22 cellular contexts compared by ENCODE assay signal in the genomic region with DNA sequence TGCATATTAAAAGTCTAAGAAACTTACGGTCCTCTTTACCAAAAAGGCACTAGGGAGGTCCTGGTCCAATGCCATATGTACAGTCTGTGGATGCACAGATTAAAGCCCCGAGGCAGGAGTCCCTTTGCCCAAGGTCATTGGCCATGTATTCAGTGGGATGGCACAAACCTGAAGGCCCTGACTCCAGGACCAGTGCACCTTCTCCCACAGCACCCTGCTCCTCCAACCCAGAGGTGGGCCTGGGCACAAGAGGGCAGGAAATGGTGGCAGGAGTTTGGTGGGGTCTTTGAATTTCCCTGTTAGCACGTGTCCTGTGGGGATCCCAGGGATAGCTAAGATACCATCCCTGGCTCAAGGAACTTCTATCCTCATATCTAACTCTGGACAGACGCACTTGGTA. TPM values are rescaled to one million over a fixed set of nuclear protein-coding genes. Genes with fewer than 3 reads are reported as not detected.
"Had no signal": no experiment of that assay in that cellular context is flagged by ENCODE, and none has a peak within 500 bp of the region (broad histone marks: within the 10 kb centered on the region; RNA-seq: fewer than 3 reads in every experiment).

No MANE protein-coding gene starts in this region.

- H3K27me3 ChIP-seq: ovary, right lobe of liver, vagina had no signal

- H3K27ac Mint-ChIP-seq: effector memory CD8-positive, alpha-beta T cell; naive thymus-derived CD4-positive, alpha-beta T cell; nephron progenitor cell; stimulated activated memory B cell treated with anti-CD40 and anti-IgM and Interleukin-4, amounts not matched to agents 10 μg/mL and 1 μg/mL and 100 μg/mL, for 72 hours; stimulated activated naive CD8-positive, alpha-beta T cell treated with anti-CD3 and anti-CD28 coated beads, Interleukin-15, Interleukin-2, amounts not matched to agents 100 ng/mL and 50 ng/mL, for 24 hours had no signal

- H3K9me3 Mint-ChIP-seq: effector memory CD8-positive, alpha-beta T cell; naive thymus-derived CD4-positive, alpha-beta T cell; nephron progenitor cell; stimulated activated memory B cell treated with anti-CD40 and anti-IgM and Interleukin-4, amounts not matched to agents 10 μg/mL and 1 μg/mL and 100 μg/mL, for 72 hours; stimulated activated naive CD8-positive, alpha-beta T cell treated with anti-CD3 and anti-CD28 coated beads, Interleukin-15, Interleukin-2, amounts not matched to agents 100 ng/mL and 50 ng/mL, for 24 hours had no signal

- H3K9me3 ChIP-seq: esophagus muscularis mucosa, gastroesophageal sphincter, ovary, prostate gland, right lobe of liver, tibial artery, vagina had no signal

- H3K36me3 ChIP-seq: esophagus muscularis mucosa, gastroesophageal sphincter, ovary, prostate gland, right lobe of liver, tibial artery, upper lobe of left lung, vagina had no signal

- H3K4me3 Mint-ChIP-seq: effector memory CD8-positive, alpha-beta T cell; stimulated activated memory B cell treated with anti-CD40 and anti-IgM and Interleukin-4, amounts not matched to agents 10 μg/mL and 1 μg/mL and 100 μg/mL, for 72 hours; stimulated activated naive CD8-positive, alpha-beta T cell treated with anti-CD3 and anti-CD28 coated beads, Interleukin-15, Interleukin-2, amounts not matched to agents 100 ng/mL and 50 ng/mL, for 24 hours had no signal

- H3K4me3 ChIP-seq: esophagus muscularis mucosa, gastroesophageal sphincter, lung, ovary, prostate gland, right lobe of liver, tibial artery, upper lobe of left lung, vagina had no signal

- H3K27ac ChIP-seq: epithelial cell of prostate, esophagus muscularis mucosa, gastroesophageal sphincter, ovary, prostate gland, right lobe of liver, tibial artery, upper lobe of left lung, vagina had no signal

- H3K4me1 ChIP-seq: prostate gland, right lobe of liver had no signal

- H3K36me3 Mint-ChIP-seq: naive thymus-derived CD4-positive, alpha-beta T cell; stimulated activated memory B cell treated with anti-CD40 and anti-IgM and Interleukin-4, amounts not matched to agents 10 μg/mL and 1 μg/mL and 100 μg/mL, for 72 hours had no signal

- DNase-seq: left ventricle myocardium superior had no signal

RNA-seq across cellular contexts. Expression of gene TLE7, which starts 28.5 kb away (rescaled TPM):
- total RNA-seq: esophagus muscularis mucosa; fibroblast of villous mesenchyme; gastroesophageal sphincter; kidney epithelial cell; left colon; left ventricle myocardium superior; lung; mononuclear cell; naive thymus-derived CD4-positive, alpha-beta T cell; ovary; renal cortical epithelial cell; right lobe of liver; temporal lobe; upper lobe of left lung; vagina had no signal
- polyA plus RNA-seq: lung; naive thymus-derived CD4-positive, alpha-beta T cell had no signal

RNA-seq across cellular contexts. Expression of gene CALB2, which starts 54.8 kb away (rescaled TPM):
- total RNA-seq: mononuclear cell; naive thymus-derived CD4-positive, alpha-beta T cell; renal cortical epithelial cell; right lobe of liver had no signal
- polyA plus RNA-seq: naive thymus-derived CD4-positive, alpha-beta T cell had no signal
